ENCODE assay signal across 19 cellular contexts in genomic region chr14:45091696-45092095, GRCh38. TPM values are rescaled to one million over a fixed set of nuclear protein-coding genes. Genes with fewer than 3 reads are reported as not detected.
DNase-seq lines count a peak whose midpoint lies in the region; FAIRE-seq and TF ChIP-seq lines count a peak whose summit lies in the region.
"Had no signal": no experiment of that assay in that cellular context is flagged by ENCODE, and none has a peak within 500 bp of the region (broad histone marks: within the 10 kb centered on the region; RNA-seq: fewer than 3 reads in every experiment).

No MANE protein-coding gene starts in this region.

- H3K27ac ChIP-seq in Karpas-422 (ENCODE audit: low read length) (0 out of 2 replicates have a peak overlapping the region, but pooled peaks have one; percentile 5), keratinocyte (ENCODE audit: control insufficient read depth, insufficient read depth, low read length) (peak overlapping the region; percentile 47)
- H3K27ac ChIP-seq: esophagus squamous epithelium, thoracic aorta had no signal

- H3K79me2 ChIP-seq in Karpas-422 (ENCODE audit: low read length) (peaks cover 98% of the 10 kb centered on the region), keratinocyte (ENCODE audit: control insufficient read depth, insufficient read depth, low read length) (peaks cover 85% of the 10 kb centered on the region)

- H3K36me3 ChIP-seq in Karpas-422 (ENCODE audit: insufficient read depth, low read length) (peaks cover 42% of the 10 kb centered on the region), keratinocyte (ENCODE audit: control insufficient read depth in 2 of 2, extremely low read depth in 1 of 2, insufficient read depth in 2 of 2, low read length in 2 of 2) (peaks cover 6 to 11% of the 10 kb centered on the region in 2 experiments)

- H3K9me1 ChIP-seq in keratinocyte (ENCODE audit: control insufficient read depth, extremely low read depth, insufficient read depth, low read length), result peaks cover 6% of the 10 kb centered on the region

- peak; percentile 34 for FAIRE-seq in keratinocyte (lab: Jason Lieb, UNC)
- FAIRE-seq: G401.6, H54, kidney had no signal

- H2AFZ ChIP-seq in Karpas-422 (ENCODE audit: low read length) (no peak overlapping the region), keratinocyte (ENCODE audit: control insufficient read depth, low read length) (no peak overlapping the region)

- H3K4me3 ChIP-seq in Karpas-422 (ENCODE audit: low read length), result no peak overlapping the region
- H3K4me3 ChIP-seq in cardiac fibroblast (replicated peaks in 1 of 2; ENCODE audit: low read depth in 2 of 2, low read length in 2 of 2), result no peak overlapping the region
- no peak overlapping the region for H3K4me3 ChIP-seq in keratinocyte (ENCODE audit: control insufficient read depth in 2 of 3, extremely low read depth in 1 of 3, insufficient read depth in 2 of 3, low read depth in 1 of 3, low read length in 3 of 3)
- H3K4me3 ChIP-seq: esophagus squamous epithelium, thoracic aorta had no signal

- TF ChIP-seq CTCF in cardiac fibroblast (IDR thresholded peaks at IDR 0.05; ENCODE audit: low read depth, low read length) (no peak), keratinocyte (optimal IDR thresholded peaks at IDR 0.05 in 1 of 3, IDR thresholded peaks at IDR 0.05 in 1 of 3, conservative IDR thresholded peaks at IDR 0.05 in 1 of 3; ENCODE audit: extremely low read depth in 1 of 3, insufficient read depth in 2 of 3, low read length in 3 of 3) (no peak)

- no peak overlapping the region for H3K9ac ChIP-seq in Karpas-422 (ENCODE audit: low read length)
- no peak overlapping the region for H3K9ac ChIP-seq in keratinocyte (ENCODE audit: control insufficient read depth, extremely low read depth, insufficient read depth, low read length)

- H3K9me3 ChIP-seq in Karpas-422 (ENCODE audit: low read length) (no peaks in the 10 kb centered on the region), keratinocyte (ENCODE audit: control insufficient read depth, low read depth, low read length) (no peaks in the 10 kb centered on the region)
- H3K9me3 ChIP-seq: esophagus squamous epithelium, thoracic aorta had no signal

- H3K27me3 ChIP-seq in Karpas-422 (ENCODE audit: low read length) (no peaks in the 10 kb centered on the region), keratinocyte (ENCODE audit: control insufficient read depth, extremely low read depth, insufficient read depth, low read length) (no peaks in the 10 kb centered on the region)
- H3K27me3 ChIP-seq: esophagus squamous epithelium had no signal

- peaks cover 5% of the 10 kb centered on the region; the same call in 1 of the 2 replicates for H4K20me1 ChIP-seq in Karpas-422 (ENCODE audit: insufficient read depth, low read depth, low read length)
- peaks cover 15% of the 10 kb centered on the region for H4K20me1 ChIP-seq in keratinocyte (ENCODE audit: control insufficient read depth, extremely low read depth, insufficient read depth, low read length)

- DNase-seq in EH (ENCODE audit: low read depth) (peak; percentile 58), Karpas-422 (no peak), cardiac fibroblast (ENCODE audit: low read depth in 2 of 2) (peak; percentile 27 to 70), keratinocyte (ENCODE audit: low read depth, low spot score) (no peak), hippocampal formation (lab: John Stamatoyannopoulos, UW) (no peak), COR-L47 (lab: John Stamatoyannopoulos, UW) (no peak)
- DNase-seq in activated effector memory CD4-positive, alpha-beta T cell treated with anti-CD3 and anti-CD28 coated beads, Interleukin-2, amount 50 U/mL, for 16 hours, result no peak
- DNase-seq: activated CD4-positive, alpha-beta T cell treated with anti-CD3 and anti-CD28 coated beads for 1 hour; amygdala; Calu3; effector CD8-positive, alpha-beta T cell; esophagus squamous epithelium; kidney; NCI-H2029; RPMI8226; stimulated activated naive B cell treated with anti-CD40 and anti-IgM and Interleukin-4, amounts not matched to agents 10 μg/mL and 1 μg/mL and 100 μg/mL, for 72 hours had no signal

- peak overlapping the region; percentile 6 for H3K4me2 ChIP-seq in Karpas-422 (ENCODE audit: low read depth, low read length, poor library complexity, severe bottlenecking)
- H3K4me2 ChIP-seq in keratinocyte (ENCODE audit: control insufficient read depth, extremely low read depth, insufficient read depth, low read depth, low read length), result no peak overlapping the region

- dilution Hi-C loops in keratinocyte (cut with MboI; ENCODE audit: extremely low pct_ligation_motif_present, low sequenced_read_pairs), result no loop called here

- H3K9me2 ChIP-seq in Karpas-422 (replicated peaks; ENCODE audit: insufficient read depth, low read length), result no peaks in the 10 kb centered on the region

- peaks cover 53% of the 10 kb centered on the region for H3K4me1 ChIP-seq in Karpas-422 (ENCODE audit: low read length)
- H3K4me1 ChIP-seq in keratinocyte (ENCODE audit: control insufficient read depth, extremely low read depth, insufficient read depth, low read length), result peaks cover 44% of the 10 kb centered on the region

RNA-seq across cellular contexts. Expression of gene PRPF39, which starts 7.8 kb away (rescaled TPM):
- 69.6 and 142 TPM in 2 replicates for total RNA-seq in Karpas-422 (2014; rRNA removed; shearing (Covaris generic); ENCODE audit: low replicate concordance)
- 15.6 to 51.5 TPM (median 45.5 TPM) in 3 replicates for polyA plus RNA-seq in keratinocyte
- 59.4 TPM for polyA plus RNA-seq in keratinocyte (2011; ENCODE audit: low read depth)
- 5.9 and 11.4 TPM in 2 replicates for polyA plus RNA-seq in keratinocyte (2011; cell fraction: cytosol; rRNA removed)
- polyA plus RNA-seq in keratinocyte (2011; cell fraction: nucleus; rRNA removed), result 53.4 and 82.5 TPM in 2 replicates
- polyA plus RNA-seq in keratinocyte (2012; ENCODE audit: low replicate concordance), result 16.2 and 22.8 TPM in 2 replicates
- 9.1 to 63.3 TPM (median 33.5 TPM) in 3 replicates for polyA minus RNA-seq in keratinocyte
- polyA minus RNA-seq in keratinocyte (2011; cell fraction: cytosol; rRNA and poly(A)+ RNA removed), result 5.6 TPM
- 29.2 and 59.7 TPM in 2 replicates for polyA minus RNA-seq in keratinocyte (2011; cell fraction: nucleus; rRNA and poly(A)+ RNA removed)

RNA-seq across cellular contexts. Expression of gene FKBP3, which starts 42.6 kb away (rescaled TPM):
- 63.2 and 89.8 TPM in 2 replicates for total RNA-seq in Karpas-422 (2014; rRNA removed; shearing (Covaris generic); ENCODE audit: low replicate concordance)
- 49.1 to 98.8 TPM (median 55.7 TPM) in 3 replicates for polyA plus RNA-seq in keratinocyte
- polyA plus RNA-seq in keratinocyte (2011; ENCODE audit: low read depth), result 91.5 TPM
- polyA plus RNA-seq in keratinocyte (2011; cell fraction: cytosol; rRNA removed), result 43.7 and 63.7 TPM in 2 replicates
- polyA plus RNA-seq in keratinocyte (2011; cell fraction: nucleus; rRNA removed), result 33.1 and 58.6 TPM in 2 replicates
- 40.9 and 74.1 TPM in 2 replicates for polyA plus RNA-seq in keratinocyte (2012; ENCODE audit: low replicate concordance)
- 1.7 to 8.1 TPM (median 2.7 TPM) in 3 replicates for polyA minus RNA-seq in keratinocyte
- 12.3 TPM for polyA minus RNA-seq in keratinocyte (2011; cell fraction: cytosol; rRNA and poly(A)+ RNA removed)
- polyA minus RNA-seq in keratinocyte (2011; cell fraction: nucleus; rRNA and poly(A)+ RNA removed), result 5.3 and 9.7 TPM in 2 replicates

RNA-seq across cellular contexts. Expression of gene FANCM, which starts 44.0 kb away (rescaled TPM):
- 22.7 and 32.2 TPM in 2 replicates for total RNA-seq in Karpas-422 (2014; rRNA removed; shearing (Covaris generic); ENCODE audit: low replicate concordance)
- 2.5 to 6.0 TPM (median 3.0 TPM) in 3 replicates for polyA plus RNA-seq in keratinocyte
- 6.5 TPM for polyA plus RNA-seq in keratinocyte (2011; ENCODE audit: low read depth)
- polyA plus RNA-seq in keratinocyte (2011; cell fraction: cytosol; rRNA removed), result 0.97 and 2.0 TPM in 2 replicates
- 5.8 and 6.2 TPM in 2 replicates for polyA plus RNA-seq in keratinocyte (2011; cell fraction: nucleus; rRNA removed)
- 2.6 and 4.0 TPM in 2 replicates for polyA plus RNA-seq in keratinocyte (2012; ENCODE audit: low replicate concordance)
- polyA minus RNA-seq in keratinocyte, result 2.7 to 10.2 TPM (median 6.5 TPM) in 3 replicates
- 6.1 TPM for polyA minus RNA-seq in keratinocyte (2011; cell fraction: cytosol; rRNA and poly(A)+ RNA removed)
- polyA minus RNA-seq in keratinocyte (2011; cell fraction: nucleus; rRNA and poly(A)+ RNA removed), result 9.3 and 15.2 TPM in 2 replicates

Comparison
In these comparisons a context has a peak if more than half of its experiments do, and no peak if none do; other contexts are left out.
1. DNase-seq: peak in EH (single experiment) and cardiac fibroblast (2 of 2); none in Karpas-422 (single experiment), keratinocyte (single experiment), hippocampal formation (0 of 2), COR-L47 (single experiment) and activated effector memory CD4-positive, alpha-beta T cell treated with anti-CD3 and anti-CD28 coated beads, Interleukin-2, amount 50 U/mL, for 16 hours (single experiment).